Comparison of ENCODE assay signal across 2 cellular contexts in genomic region chr20:39853664-39854063, GRCh38.
A peak's percentile ranks its signal among the peaks of the same experiment; 100 is the strongest.
TF ChIP-seq lines count a peak whose summit lies in the region.

No MANE protein-coding gene starts in this region.

TF ChIP-seq in SK-N-SH, 30 proteins besides CTCF, POLR2A, EP300 and RAD21 (continued from another document):
- TF ChIP-seq IRF3 (IDR thresholded peaks at IDR 0.05; ENCODE audit: low read depth, low read length) = no peak
- TF ChIP-seq RFX5 (IDR thresholded peaks at IDR 0.05; ENCODE audit: low read length) = no peak
- no peak for TF ChIP-seq ELF1 (IDR thresholded peaks at IDR 0.05)
- no peak for TF ChIP-seq REST (IDR thresholded peaks at IDR 0.05; ENCODE audit: low read depth, low read length)
- TF ChIP-seq FOXJ3 (CRISPR knock-in tag; IDR thresholded peaks at IDR 0.05) = no peak
- no peak for TF ChIP-seq RCOR1 (IDR thresholded peaks at IDR 0.05; ENCODE audit: low read length)
- TF ChIP-seq NRF1 (IDR thresholded peaks at IDR 0.05; ENCODE audit: low read depth, low read length) = no peak
- no peak for TF ChIP-seq EZH2phosphoT487 (IDR thresholded peaks at IDR 0.05; ENCODE audit: borderline replicate concordance, low read depth)
- TF ChIP-seq RXRA (IDR thresholded peaks at IDR 0.05; ENCODE audit: borderline replicate concordance, low read depth) = peak; percentile 19; the same call in 1 of the 2 replicates
TF ChIP-seq in SK-N-SH: peak in this region for 3.

TF ChIP-seq in SK-N-SH treated with all-trans-retinoic acid at 6 μM for 48 hours, 23 proteins besides CTCF, POLR2A, EP300 and RAD21 (continued from another document):
- TF ChIP-seq CSRNP3 (CRISPR knock-in tag; IDR thresholded peaks at IDR 0.05) = no peak
